8 cellular contexts compared by ENCODE assay signal in the genomic region with DNA sequence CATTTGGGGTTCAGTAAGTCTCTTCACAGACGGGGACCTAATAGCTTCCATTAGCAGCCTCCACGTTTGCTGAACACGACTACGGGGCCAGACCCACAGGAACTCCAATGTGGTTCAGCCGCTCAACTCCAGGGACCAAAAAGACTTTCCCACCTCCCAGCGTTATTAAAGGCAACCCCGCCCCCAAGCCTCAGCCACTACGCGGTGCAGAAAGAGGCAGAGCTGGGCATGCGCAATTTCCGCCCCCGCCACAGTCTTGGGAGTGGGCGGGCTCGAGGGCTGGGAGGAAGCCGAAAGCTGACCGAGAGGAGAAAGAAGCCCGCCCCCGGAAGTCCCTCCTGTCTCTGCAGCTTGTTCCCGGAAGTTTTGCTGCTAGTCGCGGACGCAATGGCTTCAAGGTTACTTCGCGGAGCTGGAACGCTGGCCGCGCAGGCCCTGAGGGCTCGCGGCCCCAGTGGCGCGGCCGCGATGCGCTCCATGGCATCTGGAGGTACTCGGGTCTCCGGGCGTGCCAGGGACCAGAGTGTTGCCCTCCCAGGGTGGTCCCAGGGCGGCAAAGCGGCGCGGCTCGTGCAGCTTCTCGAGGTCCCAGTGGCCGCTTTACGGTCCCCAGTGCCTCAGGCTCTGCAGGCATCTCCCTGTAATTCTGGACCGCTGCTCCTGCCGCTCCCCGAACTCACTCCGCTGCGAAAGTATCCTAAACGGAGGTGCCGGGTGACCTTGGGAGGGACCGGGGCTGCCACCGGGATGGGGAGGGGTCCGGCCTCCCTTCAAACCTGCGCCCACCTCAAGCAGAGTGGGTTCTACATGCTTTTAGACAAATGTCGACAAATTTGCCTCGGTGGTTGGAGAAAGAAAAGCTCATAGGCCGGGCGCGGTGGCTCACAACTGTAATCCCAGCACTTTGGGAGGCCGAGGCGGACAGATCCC. TPM values are rescaled to one million over a fixed set of nuclear protein-coding genes. Genes with fewer than 3 reads are reported as not detected.
DNase-seq lines count a peak whose midpoint lies in the region; ATAC-seq and TF ChIP-seq lines count a peak whose summit lies in the region.

A gene with protein sequence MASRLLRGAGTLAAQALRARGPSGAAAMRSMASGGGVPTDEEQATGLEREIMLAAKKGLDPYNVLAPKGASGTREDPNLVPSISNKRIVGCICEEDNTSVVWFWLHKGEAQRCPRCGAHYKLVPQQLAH (plus strand): TSS at position 363 of the 930 bp plus-strand sequence. CDS start 25 bp downstream, at position 388.

- DNase-seq in C1 segment of cervical spinal cord (lab: John Stamatoyannopoulos, UW) (peak; percentile 84 to 99 (median 97)), NCI-H748 treated with DMSO at 0.1 percent for 48 hours (lab: John Stamatoyannopoulos, UW) (peak; percentile 84), left lung (peak; percentile 99 to 100)
- peak; percentile 98 for DNase-seq in activated CD4-positive, alpha-beta T cell treated with anti-CD3 and anti-CD28 coated beads, Interleukin-2, amount 50 U/mL, for 24 hours (ENCODE audit: low read depth in 1 of 2, low spot score in 1 of 2)
- peak; percentile 98 to 99 for DNase-seq in stimulated activated CD4-positive, alpha-beta T cell treated with anti-CD3 and anti-CD28 coated beads, Interleukin-2, amount 100 ng/mL, for 48 hours

- peak within 1 kb of the TSS; percentile 88 to 96 for H3K4me3 ChIP-seq in left lung

- H3K4me1 ChIP-seq in left lung = peaks cover 6 to 21% of the 10 kb centered on the region in 2 donors

- no peak for TF ChIP-seq CTCF in left lung (IDR thresholded peaks at IDR 0.05)

- peaks cover 2% of the 10 kb centered on the region for H3K27me3 Mint-ChIP-seq in dendritic cell treated with granulocyte-macrophage colony-stimulating factor and Interleukin-4, amounts not matched to agents 40 ng/mL and 50 ng/mL, for 4 days

- H3K9me3 ChIP-seq in left lung = no peaks in the 10 kb centered on the region

- intact Hi-C loops in dendritic cell treated with granulocyte-macrophage colony-stimulating factor and Interleukin-4, amounts not matched to agents 40 ng/mL and 50 ng/mL, for 4 days (cut with micrococcal nuclease) = loop anchor here (1.0 to 2.0 kb wide), 2 partner anchors 18 to 51 kb away; a partner anchor contains a TSS
- intact Hi-C loops in left lung (cut with DNase I) = no loop called here

- H3K36me3 Mint-ChIP-seq in dendritic cell treated with granulocyte-macrophage colony-stimulating factor and Interleukin-4, amounts not matched to agents 40 ng/mL and 50 ng/mL, for 4 days (ENCODE audit: low read depth) = peaks cover 55% of the 10 kb centered on the region

- H3K27ac Mint-ChIP-seq in dendritic cell treated with granulocyte-macrophage colony-stimulating factor and Interleukin-4, amounts not matched to agents 40 ng/mL and 50 ng/mL, for 4 days = peak within 1 kb of the TSS; percentile 99

- peaks cover 0 to 36% of the 10 kb centered on the region in 2 donors for H3K36me3 ChIP-seq in left lung

- no peaks in the 10 kb centered on the region for H3K27me3 ChIP-seq in left lung

- H3K9me3 Mint-ChIP-seq in dendritic cell treated with granulocyte-macrophage colony-stimulating factor and Interleukin-4, amounts not matched to agents 40 ng/mL and 50 ng/mL, for 4 days = no peaks in the 10 kb centered on the region

- H3K4me3 Mint-ChIP-seq in dendritic cell treated with granulocyte-macrophage colony-stimulating factor and Interleukin-4, amounts not matched to agents 40 ng/mL and 50 ng/mL, for 4 days = peak within 1 kb of the TSS; percentile 92

- ATAC-seq in GM19372 (IDR thresholded peaks at IDR 0.05; ENCODE audit: low read depth, unreplicated experiment) (peak; percentile 94), HG03558 (IDR thresholded peaks at IDR 0.05; ENCODE audit: extremely low read depth, unreplicated experiment) (peak; percentile 88), left lung (peak; percentile 99)

- peak within 1 kb of the TSS; percentile 94 to 95 for H3K27ac ChIP-seq in left lung

- peaks cover 33% of the 10 kb centered on the region for H3K4me1 Mint-ChIP-seq in dendritic cell treated with granulocyte-macrophage colony-stimulating factor and Interleukin-4, amounts not matched to agents 40 ng/mL and 50 ng/mL, for 4 days (ENCODE audit: low read depth)

RNA-seq across cellular contexts. Expression of the gene that starts here (rescaled TPM):
- 100 to 1,000 TPM; 167 to 173 TPM for total RNA-seq in left lung

Comparison
In these comparisons a context has a peak if more than half of its experiments do, and no peak if none do; other contexts are left out.
1. Peak in every context shown above with its lines: DNase-seq, ATAC-seq, H3K4me3 ChIP-seq and H3K27ac ChIP-seq.